In the genomic region with DNA sequence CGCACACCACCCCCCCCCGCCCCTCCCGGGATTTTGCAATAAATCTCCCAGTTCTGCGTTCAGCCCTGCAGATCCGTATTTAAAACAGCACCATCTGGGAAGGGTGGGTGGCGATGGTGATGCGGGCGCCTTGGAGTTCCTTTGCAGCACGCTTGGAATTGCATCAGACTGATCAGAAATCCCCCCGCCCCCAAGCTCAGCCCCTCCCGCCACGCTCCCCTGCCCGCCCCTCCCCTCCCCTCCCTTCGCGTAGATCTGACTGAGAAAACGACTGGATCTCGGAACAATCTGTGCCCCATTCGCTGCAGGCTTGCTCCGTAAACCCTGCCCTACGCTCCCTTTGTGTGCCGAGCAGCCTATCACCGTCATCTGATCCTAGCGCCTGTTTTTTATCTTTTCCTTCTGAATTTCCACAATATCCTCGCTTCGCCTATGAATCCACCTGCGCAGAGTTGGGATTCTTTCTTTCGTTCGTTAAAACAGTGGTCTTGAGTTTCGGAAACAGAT, we compare ENCODE assay signal across 8 cellular contexts. TPM values are rescaled to one million over a fixed set of nuclear protein-coding genes. Genes with fewer than 3 reads are reported as not detected.
DNase-seq lines count a peak whose midpoint lies in the region; ATAC-seq, FAIRE-seq and TF ChIP-seq lines count a peak whose summit lies in the region.

No MANE protein-coding gene starts in this region.

- H3K27ac ChIP-seq in A549 = peak overlapping the region; percentile 96 to 98
- peak overlapping the region; percentile 84 for H3K27ac ChIP-seq in HUES6 (ENCODE audit: low read depth, low read length)
- peak overlapping the region; percentile 70 to 93 for H3K27ac ChIP-seq in SK-N-SH (ENCODE audit: low read depth in 2 of 2, low read length in 1 of 2)

- H3K4me2 ChIP-seq in A549 (peak overlapping the region; percentile 87), SK-N-SH (peak overlapping the region; percentile 91)

- no peak for FAIRE-seq in A549 (lab: Jason Lieb, UNC)

- no peaks in the 10 kb centered on the region; the same call in 2 of the 3 replicates for H3K9me3 ChIP-seq in A549
- H3K9me3 ChIP-seq in HUES6 (ENCODE audit: control insufficient read depth, insufficient read depth, low read depth, low read length) = no peaks in the 10 kb centered on the region
- H3K9me3 ChIP-seq in SK-N-SH = no peaks in the 10 kb centered on the region

- H3K79me2 ChIP-seq in SK-N-SH (ENCODE audit: insufficient read depth) = no peaks in the 10 kb centered on the region

- H3F3A ChIP-seq in SK-N-SH (replicated peaks; ENCODE audit: insufficient read depth) = peaks cover 14% of the 10 kb centered on the region

- peak overlapping the region; percentile 89 for H3K9ac ChIP-seq in HUES6 (ENCODE audit: low read length)
- peak overlapping the region; percentile 91 for H3K9ac ChIP-seq in SK-N-SH

- H3K9me2 ChIP-seq in SK-N-SH = no peaks in the 10 kb centered on the region

- TF ChIP-seq RAD21 in A549 (conservative IDR thresholded peaks at IDR 0.05 in 1 of 2, IDR thresholded peaks at IDR 0.05 in 1 of 2) (peak in 1 of 2 experiments; percentile 56; a peak in 3 of 5 replicates), SK-N-SH (IDR thresholded peaks at IDR 0.05; ENCODE audit: low read length) (no peak)

- H3K9me3 Mint-ChIP-seq in glutamatergic neuron (ENCODE audit: unreplicated experiment) = peaks cover 7% of the 10 kb centered on the region

- H4K20me1 ChIP-seq in SK-N-SH (ENCODE audit: insufficient read depth) = no peaks in the 10 kb centered on the region

- peak; percentile 82 to 89 for ATAC-seq in A549

- peak overlapping the region; percentile 100 for H3K27ac Mint-ChIP-seq in glutamatergic neuron (ENCODE audit: unreplicated experiment)

- H3K4me1 Mint-ChIP-seq in glutamatergic neuron (ENCODE audit: low read depth, unreplicated experiment) = peaks cover 23% of the 10 kb centered on the region

- H3K4me1 ChIP-seq in A549 (peaks cover 30% of the 10 kb centered on the region), HUES6 (ENCODE audit: control insufficient read depth, insufficient read depth, low read length) (peaks cover 34% of the 10 kb centered on the region), SK-N-SH (ENCODE audit: control insufficient read depth in 1 of 2, insufficient read depth in 2 of 2, low read depth in 1 of 2, low read length in 1 of 2) (peaks cover 5 to 21% of the 10 kb centered on the region in 2 experiments; a peak in 3 of 4 replicates)

- H3K4me3 Mint-ChIP-seq in glutamatergic neuron (ENCODE audit: unreplicated experiment) = peak overlapping the region; percentile 99

- H3K27me3 ChIP-seq in HUES6 (ENCODE audit: control insufficient read depth, insufficient read depth, low read length) (peaks cover 55% of the 10 kb centered on the region), SK-N-SH (ENCODE audit: insufficient read depth) (peaks cover 9% of the 10 kb centered on the region; the same call in 1 of the 2 replicates)

- under 1% methylated on average over 23 of the region's 29 CpGs for WGBS in A549 (ENCODE audit: missing lambda C conversion rate)
- 2% methylated on average over 25 of the region's 29 CpGs for WGBS in SK-N-SH (ENCODE audit: low lambda C conversion rate)

- H3K4me3 ChIP-seq in A549 (peak overlapping the region; percentile 88), HUES6 (ENCODE audit: low read depth, low read length) (peak overlapping the region; percentile 78), SK-N-SH (ENCODE audit: low read depth in 2 of 2, low read length in 1 of 2) (peak overlapping the region; percentile 77 to 90)

- peaks cover 22% of the 10 kb centered on the region for H3K27me3 Mint-ChIP-seq in glutamatergic neuron (ENCODE audit: unreplicated experiment)

- H2AFZ ChIP-seq in SK-N-SH (ENCODE audit: low read depth) = peak overlapping the region; percentile 94; the same call in 1 of the 2 replicates

- no peaks in the 10 kb centered on the region for H3K36me3 Mint-ChIP-seq in glutamatergic neuron (ENCODE audit: unreplicated experiment)

- H3K36me3 ChIP-seq in HUES6 (ENCODE audit: control insufficient read depth, insufficient read depth, low read length) (no peaks in the 10 kb centered on the region), SK-N-SH (replicated peaks in 1 of 2; ENCODE audit: control insufficient read depth in 1 of 2, insufficient read depth in 2 of 2, low read length in 1 of 2) (no peaks in the 10 kb centered on the region)

- no peak for TF ChIP-seq CTCF in A549 (IDR thresholded peaks at IDR 0.05)
- no peak for TF ChIP-seq CTCF in SK-N-SH (IDR thresholded peaks at IDR 0.05)
- TF ChIP-seq CTCF in glutamatergic neuron (IDR thresholded peaks at IDR 0.05; ENCODE audit: partially characterized antibody, unreplicated experiment) = no peak

- DNase-seq in A549 (ENCODE audit: low read depth in 1 of 2, low spot score in 1 of 2) = peak; percentile 76 to 93
- DNase-seq in SK-N-SH = peak; percentile 76
- peak; percentile 82 for DNase-seq in glutamatergic neuron
- DNase-seq in renal cortical epithelial cell (ENCODE audit: low read depth) = peak; percentile 82
- no peak for DNase-seq in stimulated activated CD4-positive, alpha-beta T cell treated with anti-CD3 and anti-CD28 coated beads, Interleukin-12 subunit alpha, Interleukin-12 subunit beta, amount 100 ng/mL, for 4 hours
- no peak for DNase-seq in medulla oblongata (ENCODE audit: extremely low spot score)
- DNase-seq in NOMO-1 treated with DMSO at 0.1 percent for 48 hours (lab: John Stamatoyannopoulos, UW; ENCODE audit: unreplicated experiment) = no peak

- TF ChIP-seq POLR2A in A549 (IDR thresholded peaks at IDR 0.05; ENCODE audit: low read length) = peak; percentile 42; the same call in 1 of the 2 replicates

- CTCF ChIA-PET in A549 (lab: Yijun Ruan, JAX) (interaction anchor here (0.9 to 7.1 kb wide), 10 partner anchors 17 to 1616 kb away, joined by 3 to 95 read pairs (median 3); a partner anchor contains a TSS), SK-N-SH (lab: Yijun Ruan, JAX) (interaction anchor here (0.6 to 14.0 kb wide), 5 partner anchors 16 to 811 kb away, joined by 3 to 243 read pairs (median 4); a partner anchor contains a TSS)

- peak in 1 of 2 experiments; percentile 43; a peak in 1 of 5 replicates for TF ChIP-seq EP300 in A549 (IDR thresholded peaks at IDR 0.05)
- TF ChIP-seq EP300 in SK-N-SH (IDR thresholded peaks at IDR 0.05; ENCODE audit: borderline replicate concordance in 1 of 2, low read depth in 1 of 2, low read length in 1 of 2) = no peak

- POLR2A ChIA-PET in A549 (lab: Yijun Ruan, JAX) = interaction anchor here (0.6 to 5.7 kb wide), 14 partner anchors 12 to 1616 kb away, joined by 3 to 78 read pairs (median 4); a partner anchor contains a TSS
- POLR2A ChIA-PET in SK-N-SH (lab: Yijun Ruan, JAX) = interaction anchor here (0.7 to 1.5 kb wide), 5 partner anchors 12 to 812 kb away, joined by 3 to 5 read pairs (median 4); a partner anchor contains a TSS

TF ChIP-seq in A549, 52 proteins besides CTCF, POLR2A, EP300 and RAD21 (continues in another document):
- TF ChIP-seq, protein P1, sequence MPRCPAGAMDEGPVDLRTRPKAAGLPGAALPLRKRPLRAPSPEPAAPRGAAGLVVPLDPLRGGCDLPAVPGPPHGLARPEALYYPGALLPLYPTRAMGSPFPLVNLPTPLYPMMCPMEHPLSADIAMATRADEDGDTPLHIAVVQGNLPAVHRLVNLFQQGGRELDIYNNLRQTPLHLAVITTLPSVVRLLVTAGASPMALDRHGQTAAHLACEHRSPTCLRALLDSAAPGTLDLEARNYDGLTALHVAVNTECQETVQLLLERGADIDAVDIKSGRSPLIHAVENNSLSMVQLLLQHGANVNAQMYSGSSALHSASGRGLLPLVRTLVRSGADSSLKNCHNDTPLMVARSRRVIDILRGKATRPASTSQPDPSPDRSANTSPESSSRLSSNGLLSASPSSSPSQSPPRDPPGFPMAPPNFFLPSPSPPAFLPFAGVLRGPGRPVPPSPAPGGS (IDR thresholded peaks at IDR 0.05) = 0 out of 3 replicates have a peak, but pooled peaks have one; percentile 54
- TF ChIP-seq JUN (IDR thresholded peaks at IDR 0.05) (peak; percentile 53 to 71; a peak in 4 of 5 replicates), GATA3 (IDR thresholded peaks at IDR 0.05; ENCODE audit: borderline replicate concordance) (no peak), RFX5 (IDR thresholded peaks at IDR 0.05) (no peak), CEBPB (IDR thresholded peaks at IDR 0.05) (peak; percentile 81 to 83)
- TF ChIP-seq, protein P2, sequence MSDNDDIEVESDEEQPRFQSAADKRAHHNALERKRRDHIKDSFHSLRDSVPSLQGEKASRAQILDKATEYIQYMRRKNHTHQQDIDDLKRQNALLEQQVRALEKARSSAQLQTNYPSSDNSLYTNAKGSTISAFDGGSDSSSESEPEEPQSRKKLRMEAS (IDR thresholded peaks at IDR 0.05) = peak; percentile 49

TF ChIP-seq in SK-N-SH, 30 proteins besides CTCF, POLR2A, EP300 and RAD21 (continues in another document):
- TF ChIP-seq NRF1 (IDR thresholded peaks at IDR 0.05; ENCODE audit: low read depth, low read length) (0 out of 2 replicates have a peak, but pooled peaks have one; percentile 8), FOXM1 (IDR thresholded peaks at IDR 0.05; ENCODE audit: low read depth) (no peak), SIN3A (IDR thresholded peaks at IDR 0.05; ENCODE audit: borderline replicate concordance, low read depth, low read length) (peak; percentile 23; the same call in 1 of the 2 replicates), ELF1 (IDR thresholded peaks at IDR 0.05) (no peak), CHD2 (IDR thresholded peaks at IDR 0.05; ENCODE audit: low read length, partially characterized antibody) (peak; percentile 4), TAF1 (IDR thresholded peaks at IDR 0.05; ENCODE audit: borderline replicate concordance, low read depth, low read length) (0 out of 2 replicates have a peak, but pooled peaks have one; percentile 18), GATA2 (CRISPR knock-in tag; IDR thresholded peaks at IDR 0.05) (peak; percentile 49)
- TF ChIP-seq, protein P3, sequence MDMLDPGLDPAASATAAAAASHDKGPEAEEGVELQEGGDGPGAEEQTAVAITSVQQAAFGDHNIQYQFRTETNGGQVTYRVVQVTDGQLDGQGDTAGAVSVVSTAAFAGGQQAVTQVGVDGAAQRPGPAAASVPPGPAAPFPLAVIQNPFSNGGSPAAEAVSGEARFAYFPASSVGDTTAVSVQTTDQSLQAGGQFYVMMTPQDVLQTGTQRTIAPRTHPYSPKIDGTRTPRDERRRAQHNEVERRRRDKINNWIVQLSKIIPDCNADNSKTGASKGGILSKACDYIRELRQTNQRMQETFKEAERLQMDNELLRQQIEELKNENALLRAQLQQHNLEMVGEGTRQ (IDR thresholded peaks at IDR 0.05; ENCODE audit: borderline replicate concordance, low read depth, low read length) = no peak

RNA-seq across cellular contexts. Expression of a gene that starts 18.1 kb away (rescaled TPM):
- 25.4 and 33.7 TPM in 2 replicates for polyA plus RNA-seq in A549 (2011; rRNA removed)
- polyA plus RNA-seq in A549 (2012; cell fraction: cytosol; rRNA removed) = 11.5 and 13.1 TPM in 2 replicates
- 14.7 and 21.5 TPM in 2 replicates for polyA plus RNA-seq in A549 (2012; cell fraction: nucleus; rRNA removed)
- polyA plus RNA-seq in A549 (2017; fragmentation: RNase III; extraction: RNeasy Plus Mini Kit Qiagen cat#74134 plus additional on column Dnase treatment) = 15.6 to 18.8 TPM (median 16.4 TPM) in 3 replicates
- polyA minus RNA-seq in A549 (2011; rRNA and poly(A)+ RNA removed) = 22.4 and 27.3 TPM in 2 replicates
- 21.3 and 24.4 TPM in 2 replicates for polyA plus RNA-seq in SK-N-SH (2012; rRNA removed)
- polyA plus RNA-seq in SK-N-SH (2012; cell fraction: cytosol; rRNA removed) = 23.2 and 25.5 TPM in 2 replicates
- polyA plus RNA-seq in SK-N-SH (2012; cell fraction: nucleus; rRNA removed) = 23.9 and 29.7 TPM in 2 replicates
- 0.42 TPM for total RNA-seq in glutamatergic neuron (ENCODE audit: unreplicated experiment)
- total RNA-seq in renal cortical epithelial cell = 6.4 and 7.6 TPM in 2 replicates

Comparison
In these comparisons a context has a peak if more than half of its experiments do, and no peak if none do; other contexts are left out.
1. DNase-seq: peak in A549 (2 of 2), SK-N-SH (single experiment), glutamatergic neuron (single experiment) and renal cortical epithelial cell (single experiment); none in stimulated activated CD4-positive, alpha-beta T cell treated with anti-CD3 and anti-CD28 coated beads, Interleukin-12 subunit alpha, Interleukin-12 subunit beta, amount 100 ng/mL, for 4 hours (single experiment), medulla oblongata (single experiment) and NOMO-1 treated with DMSO at 0.1 percent for 48 hours (single experiment).
2. Peak in every context shown above with its lines, with median percentiles within 50 percentile points of each other: H3K27ac ChIP-seq and H3K4me3 ChIP-seq.